Comparison of ENCODE assay signal across 1 cellular context in the genomic region with DNA sequence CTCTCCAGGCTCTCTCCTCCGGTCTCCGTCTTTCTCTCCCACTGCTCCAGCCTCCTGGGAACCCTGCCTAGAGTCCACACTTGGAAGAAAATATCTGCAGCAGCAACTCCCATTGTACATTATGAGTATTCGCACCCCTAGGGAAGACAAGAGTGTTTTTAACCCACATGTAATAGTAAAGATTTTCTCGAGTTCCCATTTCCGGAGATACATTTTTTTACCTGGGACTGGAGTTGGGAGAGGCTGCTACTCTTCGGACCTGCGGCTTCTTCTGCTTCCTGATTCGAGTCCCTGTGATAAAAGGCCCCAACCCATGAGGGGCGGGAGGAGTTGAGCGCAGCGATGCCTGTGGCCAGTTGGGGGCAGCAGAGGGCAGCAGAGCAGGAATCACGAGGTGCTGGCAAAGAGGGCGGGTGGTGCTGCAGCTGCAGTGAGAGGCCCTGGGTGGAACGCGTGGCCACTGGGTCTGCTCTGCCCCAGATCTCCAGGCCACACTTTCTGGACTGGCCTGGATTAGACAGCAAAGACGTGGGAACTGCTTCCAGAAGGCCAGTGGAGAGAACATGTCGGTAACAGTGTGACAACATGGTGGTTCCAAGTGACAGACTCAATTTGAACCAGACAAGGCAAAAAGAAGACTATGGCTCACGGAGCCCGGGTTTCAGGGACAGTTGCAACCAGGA.
TF ChIP-seq lines count a peak whose summit lies in the region.

No MANE protein-coding gene starts in this region.

TF ChIP-seq in GM23338, 12 proteins besides CTCF, POLR2A, EP300 and RAD21 (continued from another document):
- TF ChIP-seq, protein P1, sequence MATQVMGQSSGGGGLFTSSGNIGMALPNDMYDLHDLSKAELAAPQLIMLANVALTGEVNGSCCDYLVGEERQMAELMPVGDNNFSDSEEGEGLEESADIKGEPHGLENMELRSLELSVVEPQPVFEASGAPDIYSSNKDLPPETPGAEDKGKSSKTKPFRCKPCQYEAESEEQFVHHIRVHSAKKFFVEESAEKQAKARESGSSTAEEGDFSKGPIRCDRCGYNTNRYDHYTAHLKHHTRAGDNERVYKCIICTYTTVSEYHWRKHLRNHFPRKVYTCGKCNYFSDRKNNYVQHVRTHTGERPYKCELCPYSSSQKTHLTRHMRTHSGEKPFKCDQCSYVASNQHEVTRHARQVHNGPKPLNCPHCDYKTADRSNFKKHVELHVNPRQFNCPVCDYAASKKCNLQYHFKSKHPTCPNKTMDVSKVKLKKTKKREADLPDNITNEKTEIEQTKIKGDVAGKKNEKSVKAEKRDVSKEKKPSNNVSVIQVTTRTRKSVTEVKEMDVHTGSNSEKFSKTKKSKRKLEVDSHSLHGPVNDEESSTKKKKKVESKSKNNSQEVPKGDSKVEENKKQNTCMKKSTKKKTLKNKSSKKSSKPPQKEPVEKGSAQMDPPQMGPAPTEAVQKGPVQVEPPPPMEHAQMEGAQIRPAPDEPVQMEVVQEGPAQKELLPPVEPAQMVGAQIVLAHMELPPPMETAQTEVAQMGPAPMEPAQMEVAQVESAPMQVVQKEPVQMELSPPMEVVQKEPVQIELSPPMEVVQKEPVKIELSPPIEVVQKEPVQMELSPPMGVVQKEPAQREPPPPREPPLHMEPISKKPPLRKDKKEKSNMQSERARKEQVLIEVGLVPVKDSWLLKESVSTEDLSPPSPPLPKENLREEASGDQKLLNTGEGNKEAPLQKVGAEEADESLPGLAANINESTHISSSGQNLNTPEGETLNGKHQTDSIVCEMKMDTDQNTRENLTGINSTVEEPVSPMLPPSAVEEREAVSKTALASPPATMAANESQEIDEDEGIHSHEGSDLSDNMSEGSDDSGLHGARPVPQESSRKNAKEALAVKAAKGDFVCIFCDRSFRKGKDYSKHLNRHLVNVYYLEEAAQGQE (IDR thresholded peaks at IDR 0.05; ENCODE audit: unreplicated experiment): no peak
- TF ChIP-seq JUNB (IDR thresholded peaks at IDR 0.05; ENCODE audit: unreplicated experiment): no peak
- TF ChIP-seq NANOG (IDR thresholded peaks at IDR 0.05; ENCODE audit: borderline replicate concordance): no peak
- no peak for TF ChIP-seq ZNF114 (CRISPR knock-in tag; IDR thresholded peaks at IDR 0.05)
- no peak for TF ChIP-seq ZNF331 (CRISPR knock-in tag; IDR thresholded peaks at IDR 0.05; ENCODE audit: low read depth)
- TF ChIP-seq EZH2phosphoT487 (IDR thresholded peaks at IDR 0.05; ENCODE audit: unreplicated experiment): no peak
- no peak for TF ChIP-seq POLR2AphosphoS5 (IDR thresholded peaks at IDR 0.05; ENCODE audit: low read depth)
